8 cellular contexts compared by ENCODE assay signal in genomic region chr12:123269395-123269892, GRCh38. TPM values are rescaled to one million over a fixed set of nuclear protein-coding genes. Genes with fewer than 3 reads are reported as not detected.
DNase-seq lines count a peak whose midpoint lies in the region; ATAC-seq, FAIRE-seq and TF ChIP-seq lines count a peak whose summit lies in the region.

No MANE protein-coding gene starts in this region.

- in situ Hi-C loops in HepG2 (cut with HindIII; ENCODE audit: extremely low pct_ligation_motif_present, low pct_unique_long_range_greater_than_20kb), result no loop called here

- POLR2A ChIA-PET in activated B cell treated with CpG ODN at 0.5 μM for 24 hours (lab: Charles Lee), result interaction anchor here (0.6 to 2.0 kb wide), 4 partner anchors 32 to 315 kb away, joined by 3 to 9 read pairs (median 4); partner anchors contain the start of genes MPHOSPH9, MTRFR and TMED2
- POLR2A ChIA-PET in HepG2 (lab: Yijun Ruan, JAX), result interaction anchor here (1.3 to 4.6 kb wide), 5 partner anchors 13 to 114 kb away, joined by 3 to 18 read pairs (median 4); partner anchors contain the start of genes KMT5A, MPHOSPH9 and MTRFR

- no peak for TF ChIP-seq POLR2A in HepG2 (IDR thresholded peaks at IDR 0.05; ENCODE audit: insufficient read depth in 1 of 2, low read depth in 2 of 2, low read length in 2 of 2)

- H3K79me2 ChIP-seq in HepG2 (ENCODE audit: insufficient read depth, low read length), result peaks cover 39% of the 10 kb centered on the region

- no peaks in the 10 kb centered on the region; a peak in 1 of 5 replicates for H3K27me3 ChIP-seq in HepG2 (ENCODE audit: control insufficient read depth in 1 of 2, insufficient read depth in 2 of 2, low read length in 2 of 2)

- H3K27ac Mint-ChIP-seq in HFFc6 (peak overlapping the region; percentile 99), activated B cell treated with CpG ODN at 0.5 μM for 24 hours (no peak overlapping the region)

- H2AFZ ChIP-seq in HepG2 (ENCODE audit: low read length), result no peak overlapping the region

- peaks cover 2% of the 10 kb centered on the region; the same call in 1 of the 2 replicates for H3K36me3 Mint-ChIP-seq in HFFc6 (ENCODE audit: low read depth)
- H3K36me3 Mint-ChIP-seq in activated B cell treated with CpG ODN at 0.5 μM for 24 hours (ENCODE audit: low read depth), result peaks cover 2% of the 10 kb centered on the region

- peaks cover 19 to 25% of the 10 kb centered on the region in 2 experiments; a peak in 4 of 5 replicates for H3K36me3 ChIP-seq in HepG2 (replicated peaks in 1 of 2; ENCODE audit: control insufficient read depth in 1 of 2, insufficient read depth in 2 of 2, low read length in 2 of 2)

- ATAC-seq in activated B cell treated with CpG ODN at 0.5 μM for 24 hours (ENCODE audit: low read depth) (peak; percentile 23), HepG2 (peak; percentile 10)

- TF ChIP-seq CTCF in HFFc6 (IDR thresholded peaks at IDR 0.05), result peak; percentile 54
- no peak for TF ChIP-seq CTCF in activated B cell treated with CpG ODN at 0.5 μM for 24 hours (IDR thresholded peaks at IDR 0.05)
- no peak for TF ChIP-seq CTCF in HepG2 (CRISPR knock-in tag; IDR thresholded peaks at IDR 0.05)

- intact Hi-C loops in activated B cell treated with CpG ODN at 0.5 μM for 24 hours (cut with micrococcal nuclease), result loop anchor here (2.0 kb wide), 1 partner anchor 95 kb away; the partner anchor contains the start of gene SBNO1
- intact Hi-C loops in HepG2 (cut with micrococcal nuclease; ENCODE audit: unreplicated experiment), result no loop called here

- peak overlapping the region; percentile 86 for H3K9ac ChIP-seq in HepG2 (ENCODE audit: insufficient read depth, low read depth, low read length)

- WGBS in HepG2 (ENCODE audit: low lambda C conversion rate), result 66% methylated on average over 19 of the region's 32 CpGs

- H3K4me2 ChIP-seq in HepG2 (ENCODE audit: low read depth, low read length), result peak overlapping the region; percentile 78

- no peak for TF ChIP-seq RAD21 in HepG2 (CRISPR knock-in tag; IDR thresholded peaks at IDR 0.05)

- H3K9me3 Mint-ChIP-seq in HFFc6, result no peaks in the 10 kb centered on the region
- H3K9me3 Mint-ChIP-seq in activated B cell treated with CpG ODN at 0.5 μM for 24 hours, result no peaks in the 10 kb centered on the region

- peak overlapping the region; percentile 83 for H3K27ac ChIP-seq in HepG2 (ENCODE audit: extremely low read length, insufficient read depth, low read length)

- H4K20me1 ChIP-seq in HepG2 (ENCODE audit: insufficient read depth, low read length), result no peaks in the 10 kb centered on the region

- H3K4me1 Mint-ChIP-seq in HFFc6 (ENCODE audit: low read depth) (peaks cover 28% of the 10 kb centered on the region), activated B cell treated with CpG ODN at 0.5 μM for 24 hours (peaks cover 31% of the 10 kb centered on the region)

- DNase-seq in CD1c-positive myeloid dendritic cell (ENCODE audit: extremely low spot score) (peak; percentile 37), HFFc6 (peak; percentile 77), activated B cell treated with CpG ODN at 0.5 μM for 24 hours (peak; percentile 34), HepG2 (ENCODE audit: low spot score) (peak; percentile 30), glomerular visceral epithelial cell (ENCODE audit: extremely low spot score) (no peak), UCSD-AML1 (lab: John Stamatoyannopoulos, UW; ENCODE audit: unreplicated experiment) (no peak)
- DNase-seq in effector CD8-positive, alpha-beta T cell (lab: John Stamatoyannopoulos, UW), result peak; percentile 29
- peak; percentile 30 for DNase-seq in stimulated activated CD4-positive, alpha-beta T cell treated with anti-CD3 and anti-CD28 coated beads, Interleukin-4, amount 100 ng/mL, for 1 hour

- H3K4me3 ChIP-seq in HepG2 (replicated peaks in 1 of 3; ENCODE audit: insufficient read depth in 1 of 3, low read depth in 2 of 3, low read length in 3 of 3), result peak overlapping the region; percentile 71 to 95 (median 81); a peak in 5 of 6 replicates

- H3K4me3 Mint-ChIP-seq in HFFc6 (peak overlapping the region; percentile 98), activated B cell treated with CpG ODN at 0.5 μM for 24 hours (peak overlapping the region; percentile 81)

- peaks cover 5% of the 10 kb centered on the region; the same call in 1 of the 2 replicates for H3K27me3 Mint-ChIP-seq in HFFc6 (ENCODE audit: insufficient read depth)
- H3K27me3 Mint-ChIP-seq in activated B cell treated with CpG ODN at 0.5 μM for 24 hours, result no peaks in the 10 kb centered on the region

- no peak for TF ChIP-seq EP300 in HepG2 (IDR thresholded peaks at IDR 0.05; ENCODE audit: low read depth in 2 of 2, low read length in 2 of 2)
- TF ChIP-seq EP300 in HepG2 (CRISPR knock-in tag; IDR thresholded peaks at IDR 0.05; ENCODE audit: borderline replicate concordance), result no peak

- BruUV-seq in HepG2 (replicated peaks; lab: Mats Ljungman, UMichigan), result no TSS peak

- CTCF ChIA-PET in activated B cell treated with CpG ODN at 0.5 μM for 24 hours (lab: Charles Lee) (interaction anchor here (0.8 to 1.3 kb wide), 3 partner anchors 12 to 351 kb away, joined by 3 to 6 read pairs (median 4); no protein-coding TSS in a partner anchor), HepG2 (lab: Yijun Ruan, JAX; ENCODE audit: low intra/inter-chr PET ratio, low total read pairs) (no interaction called here)

- H3K4me1 ChIP-seq in HepG2 (ENCODE audit: insufficient read depth, low read length), result peaks cover 23% of the 10 kb centered on the region

- H3K9me3 ChIP-seq in HepG2 (ENCODE audit: low read length), result no peaks in the 10 kb centered on the region

- FAIRE-seq in HepG2 (lab: Jason Lieb, UNC), result no peak

RNA-seq across cellular contexts. Expression of gene CDK2AP1, which starts 2.2 kb away (rescaled TPM):
- total RNA-seq in HFFc6 (2021; fragmentation: NEBNext Ultra II Directional; extraction: Animal tissue kit (Norgen Biotek cat#: 25700)), result 100 to 1,000 TPM; 325 to 389 (median 363) TPM
- total RNA-seq in activated B cell treated with CpG ODN at 0.5 μM for 24 hours (9.1 and 11.9 TPM in 2 replicates), HepG2 (2016; rRNA removed; fragmentation: Illumina TruSeq; extraction: Trizol) (124 and 127 TPM in 2 replicates)
- total RNA-seq in HepG2 (2016; cell fraction: cytosol; rRNA removed; fragmentation: Illumina TruSeq; extraction: Trizol; ENCODE audit: low read depth), result 231 and 242 TPM in 2 replicates
- 113 and 125 TPM in 2 replicates for total RNA-seq in HepG2 (2016; cell fraction: insoluble cytoplasmic fraction; rRNA removed; fragmentation: Illumina TruSeq; extraction: Trizol)
- total RNA-seq in HepG2 (2016; cell fraction: membrane; rRNA removed; fragmentation: Illumina TruSeq; extraction: Trizol), result 398 and 408 TPM in 2 replicates
- total RNA-seq in HepG2 (2016; cell fraction: nucleus; rRNA removed; fragmentation: Illumina TruSeq; extraction: Trizol), result 62.2 and 68.8 TPM in 2 replicates
- 86.4 and 134 TPM in 2 replicates for polyA plus RNA-seq in HepG2 (2011; rRNA removed)
- 58.8 and 85.6 TPM in 2 replicates for polyA plus RNA-seq in HepG2 (2011; cell fraction: cytosol; rRNA removed)
- 20.9 and 25.6 TPM in 2 replicates for polyA plus RNA-seq in HepG2 (2011; cell fraction: nucleus; rRNA removed)
- polyA plus RNA-seq in HepG2 (2012), result 65.6 and 68.7 TPM in 2 replicates
- 579 and 634 TPM in 2 replicates for polyA plus RNA-seq in HepG2 (2016; cell fraction: cytosol; fragmentation: Illumina TruSeq; extraction: Trizol; ENCODE audit: low read depth)
- polyA plus RNA-seq in HepG2 (2016; cell fraction: insoluble cytoplasmic fraction; fragmentation: Illumina TruSeq; extraction: Trizol; ENCODE audit: low read depth), result 215 and 249 TPM in 2 replicates
- 709 and 711 TPM in 2 replicates for polyA plus RNA-seq in HepG2 (2016; cell fraction: membrane; fragmentation: Illumina TruSeq; extraction: Trizol; ENCODE audit: low read depth)
- 153 and 155 TPM in 2 replicates for polyA plus RNA-seq in HepG2 (2016; cell fraction: nucleus; fragmentation: Illumina TruSeq; extraction: Trizol; ENCODE audit: insufficient read depth, low read depth)
- 55.7 and 80.7 TPM in 2 replicates for polyA minus RNA-seq in HepG2 (2011; rRNA and poly(A)+ RNA removed; ENCODE audit: low replicate concordance)
- 29.3 and 31.7 TPM in 2 replicates for polyA minus RNA-seq in HepG2 (2011; cell fraction: cytosol; rRNA and poly(A)+ RNA removed)
- polyA minus RNA-seq in HepG2 (2011; cell fraction: nucleus; rRNA and poly(A)+ RNA removed), result 17.1 and 23.9 TPM in 2 replicates

RNA-seq across cellular contexts. Expression of gene MTRFR, which starts 36.2 kb away (rescaled TPM):
- 1 to 10 TPM; 7.8 to 9.1 (median 8.8) TPM for total RNA-seq in HFFc6 (2021; fragmentation: NEBNext Ultra II Directional; extraction: Animal tissue kit (Norgen Biotek cat#: 25700))
- total RNA-seq in activated B cell treated with CpG ODN at 0.5 μM for 24 hours (23.5 and 23.6 TPM in 2 replicates), HepG2 (2016; rRNA removed; fragmentation: Illumina TruSeq; extraction: Trizol) (9.9 and 10.0 TPM in 2 replicates)
- 4.3 and 4.7 TPM in 2 replicates for total RNA-seq in HepG2 (2016; cell fraction: cytosol; rRNA removed; fragmentation: Illumina TruSeq; extraction: Trizol; ENCODE audit: low read depth)
- total RNA-seq in HepG2 (2016; cell fraction: insoluble cytoplasmic fraction; rRNA removed; fragmentation: Illumina TruSeq; extraction: Trizol), result 10.1 and 11.8 TPM in 2 replicates
- total RNA-seq in HepG2 (2016; cell fraction: membrane; rRNA removed; fragmentation: Illumina TruSeq; extraction: Trizol), result 7.4 and 8.2 TPM in 2 replicates
- total RNA-seq in HepG2 (2016; cell fraction: nucleus; rRNA removed; fragmentation: Illumina TruSeq; extraction: Trizol), result 5.5 and 10.3 TPM in 2 replicates
- 6.6 and 7.1 TPM in 2 replicates for polyA plus RNA-seq in HepG2 (2011; rRNA removed)
- polyA plus RNA-seq in HepG2 (2011; cell fraction: cytosol; rRNA removed), result 8.7 and 9.8 TPM in 2 replicates
- polyA plus RNA-seq in HepG2 (2011; cell fraction: nucleus; rRNA removed), result 5.2 and 6.4 TPM in 2 replicates
- 10.0 and 10.2 TPM in 2 replicates for polyA plus RNA-seq in HepG2 (2012)
- polyA plus RNA-seq in HepG2 (2016; cell fraction: cytosol; fragmentation: Illumina TruSeq; extraction: Trizol; ENCODE audit: low read depth), result 3.1 and 3.9 TPM in 2 replicates
- 13.9 and 14.4 TPM in 2 replicates for polyA plus RNA-seq in HepG2 (2016; cell fraction: insoluble cytoplasmic fraction; fragmentation: Illumina TruSeq; extraction: Trizol; ENCODE audit: low read depth)
- polyA plus RNA-seq in HepG2 (2016; cell fraction: membrane; fragmentation: Illumina TruSeq; extraction: Trizol; ENCODE audit: low read depth), result 4.7 and 4.9 TPM in 2 replicates
- polyA plus RNA-seq in HepG2 (2016; cell fraction: nucleus; fragmentation: Illumina TruSeq; extraction: Trizol; ENCODE audit: insufficient read depth, low read depth), result 10.7 and 11.4 TPM in 2 replicates
- 16.6 and 38.7 TPM in 2 replicates for polyA minus RNA-seq in HepG2 (2011; rRNA and poly(A)+ RNA removed; ENCODE audit: low replicate concordance)
- polyA minus RNA-seq in HepG2 (2011; cell fraction: cytosol; rRNA and poly(A)+ RNA removed), result 3.7 and 7.1 TPM in 2 replicates
- 17.9 and 18.5 TPM in 2 replicates for polyA minus RNA-seq in HepG2 (2011; cell fraction: nucleus; rRNA and poly(A)+ RNA removed)

RNA-seq across cellular contexts. Expression of gene MPHOSPH9, which starts 36.5 kb away (rescaled TPM):
- total RNA-seq in HFFc6 (2021; fragmentation: NEBNext Ultra II Directional; extraction: Animal tissue kit (Norgen Biotek cat#: 25700)), result 10 to 100 TPM; 20.7 to 28.6 (median 24.4) TPM
- total RNA-seq in activated B cell treated with CpG ODN at 0.5 μM for 24 hours, result 37.3 and 47.2 TPM in 2 replicates
- total RNA-seq in HepG2 (2016; rRNA removed; fragmentation: Illumina TruSeq; extraction: Trizol), result 63.4 and 105 TPM in 2 replicates
- 22.5 and 26.3 TPM in 2 replicates for total RNA-seq in HepG2 (2016; cell fraction: cytosol; rRNA removed; fragmentation: Illumina TruSeq; extraction: Trizol; ENCODE audit: low read depth)
- total RNA-seq in HepG2 (2016; cell fraction: insoluble cytoplasmic fraction; rRNA removed; fragmentation: Illumina TruSeq; extraction: Trizol), result 66.9 and 102 TPM in 2 replicates
- 48.3 and 55.1 TPM in 2 replicates for total RNA-seq in HepG2 (2016; cell fraction: membrane; rRNA removed; fragmentation: Illumina TruSeq; extraction: Trizol)
- 87.6 and 95.5 TPM in 2 replicates for total RNA-seq in HepG2 (2016; cell fraction: nucleus; rRNA removed; fragmentation: Illumina TruSeq; extraction: Trizol)
- 12.8 and 20.3 TPM in 2 replicates for polyA plus RNA-seq in HepG2 (2011; rRNA removed)
- polyA plus RNA-seq in HepG2 (2011; cell fraction: cytosol; rRNA removed), result 4.1 and 6.0 TPM in 2 replicates
- polyA plus RNA-seq in HepG2 (2011; cell fraction: nucleus; rRNA removed), result 15.1 and 19.3 TPM in 2 replicates
- polyA plus RNA-seq in HepG2 (2012), result 10.8 and 17.4 TPM in 2 replicates
- polyA plus RNA-seq in HepG2 (2016; cell fraction: cytosol; fragmentation: Illumina TruSeq; extraction: Trizol; ENCODE audit: low read depth), result 3.7 and 5.2 TPM in 2 replicates
- polyA plus RNA-seq in HepG2 (2016; cell fraction: insoluble cytoplasmic fraction; fragmentation: Illumina TruSeq; extraction: Trizol; ENCODE audit: low read depth), result 42.2 and 54.4 TPM in 2 replicates
- 9.7 and 16.5 TPM in 2 replicates for polyA plus RNA-seq in HepG2 (2016; cell fraction: membrane; fragmentation: Illumina TruSeq; extraction: Trizol; ENCODE audit: low read depth)
- 50.0 and 51.4 TPM in 2 replicates for polyA plus RNA-seq in HepG2 (2016; cell fraction: nucleus; fragmentation: Illumina TruSeq; extraction: Trizol; ENCODE audit: insufficient read depth, low read depth)
- polyA minus RNA-seq in HepG2 (2011; rRNA and poly(A)+ RNA removed; ENCODE audit: low replicate concordance), result 9.0 and 29.0 TPM in 2 replicates
- 28.6 and 33.4 TPM in 2 replicates for polyA minus RNA-seq in HepG2 (2011; cell fraction: cytosol; rRNA and poly(A)+ RNA removed)
- 80.9 and 119 TPM in 2 replicates for polyA minus RNA-seq in HepG2 (2011; cell fraction: nucleus; rRNA and poly(A)+ RNA removed)

Comparison
In these comparisons a context has a peak if more than half of its experiments do, and no peak if none do; other contexts are left out.
1. DNase-seq: peak in CD1c-positive myeloid dendritic cell (single experiment), HFFc6 (single experiment), activated B cell treated with CpG ODN at 0.5 μM for 24 hours (single experiment), effector CD8-positive, alpha-beta T cell (single experiment), HepG2 (single experiment) and stimulated activated CD4-positive, alpha-beta T cell treated with anti-CD3 and anti-CD28 coated beads, Interleukin-4, amount 100 ng/mL, for 1 hour (single experiment); none in glomerular visceral epithelial cell (single experiment) and UCSD-AML1 (single experiment).